Comparison of ENCODE assay signal across 9 cellular contexts in the genomic region with DNA sequence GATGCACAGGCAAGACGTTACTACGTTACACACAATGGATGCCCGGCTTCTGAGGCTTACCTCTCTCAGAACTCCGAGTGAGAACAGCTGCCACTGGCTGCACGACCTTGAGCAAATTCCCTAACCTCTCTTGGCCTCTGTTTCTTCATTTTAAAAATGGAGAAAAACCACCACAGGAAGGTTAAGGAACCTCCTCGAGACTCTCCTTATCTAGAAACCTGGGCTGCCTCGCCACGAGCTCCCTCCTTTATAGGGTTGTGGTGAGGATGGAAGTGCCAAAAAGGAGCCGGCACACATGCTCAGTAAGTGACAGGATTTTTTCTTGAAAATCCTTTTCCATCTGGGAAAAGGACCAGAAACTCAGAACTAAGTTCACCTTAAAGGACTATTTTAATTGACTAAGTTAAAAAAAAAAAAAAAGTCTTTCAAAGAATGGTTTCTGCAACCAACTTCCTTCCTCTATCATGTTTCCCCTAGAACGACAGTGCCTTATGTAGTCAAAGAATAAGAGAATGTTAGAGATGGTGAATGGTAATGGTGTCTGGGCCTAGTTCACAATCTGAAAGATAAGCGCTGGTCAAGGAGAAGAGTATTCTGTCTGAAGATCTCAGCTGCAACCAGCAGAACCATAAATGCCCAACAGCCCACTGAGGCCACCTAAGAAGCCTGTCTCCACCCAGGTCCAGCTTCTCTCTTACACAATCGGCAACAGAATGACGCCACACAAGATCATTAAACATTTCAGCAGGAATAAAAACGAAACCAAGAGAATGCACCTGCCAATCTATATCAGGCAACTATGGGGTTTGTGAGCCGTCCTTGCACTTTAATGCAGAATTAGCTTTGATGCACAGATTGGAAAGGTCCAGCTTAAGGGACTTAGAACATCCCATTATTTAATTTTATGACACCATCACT.
DNase-seq lines count a peak whose midpoint lies in the region; ATAC-seq and TF ChIP-seq lines count a peak whose summit lies in the region.
"Had no signal": no experiment of that assay in that cellular context is flagged by ENCODE, and none has a peak within 500 bp of the region (broad histone marks: within the 10 kb centered on the region; RNA-seq: fewer than 3 reads in every experiment).

No MANE protein-coding gene starts in this region.

- H3K9me3 ChIP-seq in gastrocnemius medialis: no peaks in the 10 kb centered on the region
- no peaks in the 10 kb centered on the region for H3K9me3 ChIP-seq in GM23248 (ENCODE audit: low read depth)

- in situ Hi-C loops in gastrocnemius medialis (cut with MboI; ENCODE audit: low sequenced_read_pairs in 4 of 4) (no loop called here), GM23248 (cut with MboI) (no loop called here)

- H3K9me3 Mint-ChIP-seq in effector memory CD8-positive, alpha-beta T cell: no peaks in the 10 kb centered on the region

- H3K9ac ChIP-seq in GM23248: no peak overlapping the region

- no peak overlapping the region for H3K4me2 ChIP-seq in GM23248 (ENCODE audit: unreplicated experiment)

- WGBS in GM23248 (ENCODE audit: low coverage in 1 of 2, low lambda C conversion rate in 2 of 2, missing lambda C conversion rate in 2 of 2), 2 experiments: 79 to 81% methylated on average over 15 of the region's 15 CpGs

- no peak overlapping the region for H2AFZ ChIP-seq in GM23248

- H3K4me1 ChIP-seq in gastrocnemius medialis (peaks cover 98 to 99% of the 10 kb centered on the region in 2 donors), GM23248 (ENCODE audit: insufficient read depth) (peaks cover 6% of the 10 kb centered on the region)

- H3K9me2 ChIP-seq in GM23248 (ENCODE audit: insufficient read depth): no peaks in the 10 kb centered on the region

- H3K36me3 Mint-ChIP-seq in effector memory CD8-positive, alpha-beta T cell (ENCODE audit: insufficient read depth): peaks cover 9% of the 10 kb centered on the region

- H3K4me3 Mint-ChIP-seq in effector memory CD8-positive, alpha-beta T cell: peak overlapping the region; percentile 44 to 71

- no peaks in the 10 kb centered on the region for H3K36me3 ChIP-seq in gastrocnemius medialis
- no peaks in the 10 kb centered on the region for H3K36me3 ChIP-seq in GM23248 (ENCODE audit: low read depth)

- H3F3A ChIP-seq in GM23248 (ENCODE audit: insufficient read depth): peaks cover 5% of the 10 kb centered on the region; the same call in 1 of the 2 replicates

- no peak for TF ChIP-seq POLR2A in gastrocnemius medialis (IDR thresholded peaks at IDR 0.05)

- CTCF ChIA-PET in RWPE1 (lab: Yijun Ruan, JAX): no interaction called here

- TF ChIP-seq CTCF in RWPE1 (conservative IDR thresholded peaks at IDR 0.05; ENCODE audit: low read depth) (no peak), gastrocnemius medialis (IDR thresholded peaks at IDR 0.05 in 4 of 5, conservative IDR thresholded peaks at IDR 0.05 in 1 of 5) (no peak)

- intact Hi-C loops in gastrocnemius medialis (cut with DNase I; ENCODE audit: low total_unique reads): loop anchor here (5.0 to 10.0 kb wide), 2 partner anchors 494 to 682 kb away; a partner anchor contains a TSS

- DNase-seq in SIG-M5 treated with dmso at 0.1 percent for 504 hours (lab: John Stamatoyannopoulos, UW; ENCODE audit: unreplicated experiment) (peak; percentile 45), SIG-M5 (lab: John Stamatoyannopoulos, UW) (no peak), RWPE1 (ENCODE audit: low spot score) (no peak), gastrocnemius medialis (no peak), GM23248 (no peak)
- DNase-seq in effector memory CD8-positive, alpha-beta T cell: no peak
- DNase-seq: NCI-H226 had no signal

- H3K27me3 Mint-ChIP-seq in effector memory CD8-positive, alpha-beta T cell: no peaks in the 10 kb centered on the region

- H3K79me2 ChIP-seq in GM23248 (ENCODE audit: insufficient read depth): peaks cover 98% of the 10 kb centered on the region

- H3K27ac Mint-ChIP-seq in effector memory CD8-positive, alpha-beta T cell: peak overlapping the region; percentile 73 to 74

- H3K27me3 ChIP-seq in gastrocnemius medialis: no peaks in the 10 kb centered on the region
- H3K27me3 ChIP-seq in GM23248 (replicated peaks; ENCODE audit: insufficient read depth): no peaks in the 10 kb centered on the region

- H4K20me1 ChIP-seq in GM23248 (ENCODE audit: insufficient read depth): no peaks in the 10 kb centered on the region

- POLR2A ChIA-PET in RWPE1 (lab: Yijun Ruan, JAX; ENCODE audit: low non-redundant PET): no interaction called here

- H3K4me3 ChIP-seq in gastrocnemius medialis (no peak overlapping the region), GM23248 (no peak overlapping the region)

- H3K4me1 Mint-ChIP-seq in effector memory CD8-positive, alpha-beta T cell (ENCODE audit: low read depth in 2 of 2): peaks cover 57 to 60% of the 10 kb centered on the region in 2 donors

- ATAC-seq in effector memory CD8-positive, alpha-beta T cell (replicated peaks): no peak
- ATAC-seq in gastrocnemius medialis (no peak), GM19023 (IDR thresholded peaks at IDR 0.05; ENCODE audit: unreplicated experiment) (no peak), HG02588 (IDR thresholded peaks at IDR 0.05; ENCODE audit: unreplicated experiment) (no peak)

- H3K27ac ChIP-seq in RWPE1 (peak overlapping the region; percentile 55; the same call in 1 of the 2 replicates), gastrocnemius medialis (peak overlapping the region; percentile 90 to 95 (median 93)), GM23248 (no peak overlapping the region)
